Comparison of ENCODE assay signal across 9 cellular contexts in the genomic region with DNA sequence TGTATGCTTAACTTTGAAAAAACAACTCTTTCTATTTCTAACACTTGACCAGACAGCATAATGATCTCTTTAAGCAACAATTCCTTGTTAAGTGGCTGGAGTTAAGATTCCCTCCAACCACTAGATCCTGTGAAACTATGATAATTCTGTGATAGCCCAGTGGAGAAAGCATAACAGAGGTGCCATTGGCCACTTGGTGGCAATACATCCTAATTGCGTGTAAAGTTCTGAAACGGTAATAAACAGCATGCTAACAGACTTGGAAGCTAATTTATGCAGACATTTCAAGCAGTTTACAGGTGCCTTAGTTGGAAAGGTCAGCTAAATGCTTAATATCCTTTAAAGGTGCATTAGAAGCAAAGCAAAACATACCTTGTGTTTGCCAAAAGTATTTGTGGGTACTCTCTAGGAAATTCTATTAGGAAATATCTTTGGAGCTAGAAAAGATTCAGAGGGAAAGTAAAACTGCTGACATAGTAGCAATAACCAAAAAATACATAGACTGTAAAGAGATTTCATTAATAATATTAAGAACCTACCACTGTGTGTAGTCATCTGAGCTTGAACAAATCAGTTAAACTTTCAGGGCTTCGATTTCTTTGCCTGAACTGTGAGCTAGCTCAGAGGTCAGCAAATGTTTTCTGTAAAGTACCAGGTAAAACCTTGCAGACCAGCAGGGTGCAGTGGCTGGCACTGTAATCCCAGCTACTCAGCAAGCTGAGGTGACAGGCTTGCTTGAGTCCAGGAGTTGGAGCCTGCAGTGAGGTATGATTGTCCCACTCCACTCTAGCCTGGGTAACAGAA. TPM values are rescaled to one million over a fixed set of nuclear protein-coding genes. Genes with fewer than 3 reads are reported as not detected.
DNase-seq lines count a peak whose midpoint lies in the region; TF ChIP-seq lines count a peak whose summit lies in the region.
"Had no signal": no experiment of that assay in that cellular context is flagged by ENCODE, and none has a peak within 500 bp of the region (broad histone marks: within the 10 kb centered on the region; RNA-seq: fewer than 3 reads in every experiment).

No MANE protein-coding gene starts in this region.

- POLR2A ChIA-PET in MCF 10A (lab: Yijun Ruan, JAX), result interaction anchor here (0.5 to 4.3 kb wide), 19 partner anchors 9 to 759 kb away, joined by 3 to 45 read pairs (median 4); partner anchors contain the start of genes CSTA, FAM162A, MIX23 and WDR5B

- H3K9me3 ChIP-seq in breast epithelium, result no peaks in the 10 kb centered on the region
- no peaks in the 10 kb centered on the region for H3K9me3 ChIP-seq in thyroid gland
- H3K9me3 ChIP-seq in vagina, result no peaks in the 10 kb centered on the region

- no peak overlapping the region for H3K27ac Mint-ChIP-seq in MCF 10A (ENCODE audit: low read depth, unreplicated experiment)

- no peaks in the 10 kb centered on the region for H3K9me3 Mint-ChIP-seq in MCF 10A (ENCODE audit: unreplicated experiment)

- BruUV-seq in MCF 10A (replicated peaks; lab: Mats Ljungman, UMichigan), result no TSS peak

- intact Hi-C loops in MCF 10A (cut with micrococcal nuclease) (loop anchor here (1.0 to 2.0 kb wide), 2 partner anchors 50 to 79 kb away; partner anchors contain the start of gene FAM162A), breast epithelium (cut with DNase I; ENCODE audit: low total_unique reads) (no loop called here), thyroid gland (cut with DNase I) (no loop called here), vagina (cut with DNase I) (no loop called here)

- H3K27me3 ChIP-seq in breast epithelium, result no peaks in the 10 kb centered on the region
- H3K27me3 ChIP-seq in thyroid gland, result no peaks in the 10 kb centered on the region
- H3K27me3 ChIP-seq in vagina, result no peaks in the 10 kb centered on the region

- H3K4me3 Mint-ChIP-seq in MCF 10A (ENCODE audit: unreplicated experiment), result no peak overlapping the region

- CTCF ChIA-PET in MCF 10A (lab: Yijun Ruan, JAX), result interaction anchor here (0.6 to 7.3 kb wide), 49 partner anchors 9 to 759 kb away, joined by 3 to 165 read pairs (median 5); partner anchors contain the start of genes CASR, CSTA, FAM162A and WDR5B

- 25 to 26% methylated on average over 3 of the region's 3 CpGs for WGBS in thyroid gland, 2 donors

- no peaks in the 10 kb centered on the region for H3K4me1 Mint-ChIP-seq in MCF 10A (ENCODE audit: insufficient read depth, unreplicated experiment)

- H3K36me3 ChIP-seq in breast epithelium (no peaks in the 10 kb centered on the region), thyroid gland (no peaks in the 10 kb centered on the region), vagina (no peaks in the 10 kb centered on the region)

- no peak overlapping the region for H3K4me3 ChIP-seq in breast epithelium
- no peak overlapping the region for H3K4me3 ChIP-seq in LNCaP clone FGC (ENCODE audit: low read depth, low read length)
- no peak overlapping the region for H3K4me3 ChIP-seq in thyroid gland (replicated peaks in 1 of 3)
- no peak overlapping the region for H3K4me3 ChIP-seq in vagina

- no peaks in the 10 kb centered on the region for H3K36me3 Mint-ChIP-seq in MCF 10A (ENCODE audit: insufficient read depth, unreplicated experiment)

- no peaks in the 10 kb centered on the region for H3K4me1 ChIP-seq in breast epithelium
- H3K4me1 ChIP-seq in thyroid gland, result peaks cover 24 to 30% of the 10 kb centered on the region in 2 donors
- no peaks in the 10 kb centered on the region for H3K4me1 ChIP-seq in vagina

- TF ChIP-seq CTCF in MCF 10A (IDR thresholded peaks at IDR 0.05; ENCODE audit: unreplicated experiment), result peak; percentile 38
- peak in 1 of 3 donors; percentile 9 for TF ChIP-seq CTCF in breast epithelium (IDR thresholded peaks at IDR 0.05)
- peak; percentile 84 for TF ChIP-seq CTCF in LNCaP clone FGC (IDR thresholded peaks at IDR 0.05; ENCODE audit: control insufficient read depth, extremely low read depth, insufficient read depth)
- TF ChIP-seq CTCF in thyroid gland (IDR thresholded peaks at IDR 0.05), result no peak
- TF ChIP-seq CTCF in vagina (IDR thresholded peaks at IDR 0.05), result no peak

- no peak overlapping the region for H3K27ac ChIP-seq in breast epithelium
- H3K27ac ChIP-seq in thyroid gland, result no peak overlapping the region
- no peak overlapping the region for H3K27ac ChIP-seq in vagina

- no peaks in the 10 kb centered on the region for H3K27me3 Mint-ChIP-seq in MCF 10A (ENCODE audit: insufficient read depth, unreplicated experiment)

- TF ChIP-seq POLR2A in breast epithelium (IDR thresholded peaks at IDR 0.05) (no peak), thyroid gland (IDR thresholded peaks at IDR 0.05) (no peak), vagina (IDR thresholded peaks at IDR 0.05) (no peak)

- DNase-seq in MCF 10A (ENCODE audit: unreplicated experiment) (peak; percentile 52), breast epithelium (ENCODE audit: low spot score in 2 of 2) (no peak), LNCaP clone FGC (ENCODE audit: low read depth) (peak; percentile 58), dermis blood vessel endothelial cell (peak; percentile 4), thyroid gland (peak; percentile 42 to 55), middle frontal gyrus (ENCODE audit: extremely low spot score, low spot score) (no peak), vagina (ENCODE audit: extremely low spot score in 2 of 2) (no peak)
- no peak for DNase-seq in activated CD8-positive, alpha-beta memory T cell treated with anti-CD3 and anti-CD28 coated beads, Interleukin-2, amount 50 U/mL, for 48 hours

RNA-seq across cellular contexts. Expression of gene CSTA, which starts 19.0 kb away (rescaled TPM):
- total RNA-seq in MCF 10A (2022) (133 and 145 TPM in 2 replicates), breast epithelium (10 to 100 TPM in 2 of 3 donors, 1 to 10 TPM in 1; 9.1 to 40.3 (median 15.7) TPM), dermis blood vessel endothelial cell (not detected in 2 replicates), thyroid gland (1 to 10 TPM in 1 of 4 donors, under 1 TPM in 1, not detected in 2; 0.94 to 1.7 TPM), vagina (95.5 TPM)
- total RNA-seq: T-helper 2 cell treated with Interferon-gamma antibody and Interleukin-4, amounts not matched to agents 100 ng/mL and 5 ng/mL, for 36 hours had no signal

Comparison
In these comparisons a context has a peak if more than half of its experiments do, and no peak if none do; other contexts are left out.
1. DNase-seq: peak in MCF 10A (single experiment), LNCaP clone FGC (single experiment), dermis blood vessel endothelial cell (single experiment) and thyroid gland (2 of 2); none in breast epithelium (0 of 2), activated CD8-positive, alpha-beta memory T cell treated with anti-CD3 and anti-CD28 coated beads, Interleukin-2, amount 50 U/mL, for 48 hours (single experiment), middle frontal gyrus (single experiment) and vagina (0 of 2).
2. CTCF ChIP-seq: peak in MCF 10A (single experiment) and LNCaP clone FGC (single experiment); none in thyroid gland (0 of 6) and vagina (0 of 3).